In genomic region chr18:70234667-70235459, GRCh38 we compare ENCODE assay signal across 14 cellular contexts. TPM values are rescaled to one million over a fixed set of nuclear protein-coding genes. Genes with fewer than 3 reads are reported as not detected.
A peak's percentile ranks its signal among the peaks of the same experiment; 100 is the strongest.
DNase-seq lines count a peak whose midpoint lies in the region; ATAC-seq and TF ChIP-seq lines count a peak whose summit lies in the region.
"Had no signal": no experiment of that assay in that cellular context is flagged by ENCODE, and none has a peak within 500 bp of the region (broad histone marks: within the 10 kb centered on the region; RNA-seq: fewer than 3 reads in every experiment).

No MANE protein-coding gene starts in this region.

- peaks cover 0 to 3% of the 10 kb centered on the region in 2 donors for H3K9me3 ChIP-seq in left lung
- H3K9me3 ChIP-seq: colonic mucosa had no signal

- H3K36me3 ChIP-seq in GM23338 (ENCODE audit: insufficient read depth) (no peaks in the 10 kb centered on the region), left lung (no peaks in the 10 kb centered on the region)
- H3K36me3 ChIP-seq: colonic mucosa had no signal

- H3K4me2 ChIP-seq in GM23338: no peak overlapping the region

- no peaks in the 10 kb centered on the region for H3F3A ChIP-seq in GM23338 (replicated peaks; ENCODE audit: low read depth)

- H3K4me3 Mint-ChIP-seq in GM23338: no peak overlapping the region
- H3K4me3 Mint-ChIP-seq: activated naive CD4-positive, alpha-beta T cell treated with anti-CD3 and anti-CD28 coated beads for 36 hours had no signal

- H3K79me2 ChIP-seq in GM23338 (replicated peaks; ENCODE audit: insufficient read depth): no peaks in the 10 kb centered on the region

- H3K27ac Mint-ChIP-seq in GM23338: no peak overlapping the region
- H3K27ac Mint-ChIP-seq: activated naive CD4-positive, alpha-beta T cell treated with anti-CD3 and anti-CD28 coated beads for 36 hours had no signal

- peak; percentile 87 for DNase-seq in A172 (ENCODE audit: low spot score)
- no peak for DNase-seq in GM23338 (ENCODE audit: low spot score)
- peak; percentile 27 to 68 for DNase-seq in cardiac fibroblast (ENCODE audit: low read depth in 2 of 2)
- no peak for DNase-seq in left lung
- no peak for DNase-seq in inferior parietal cortex (ENCODE audit: extremely low spot score)
- DNase-seq in OCI-M2 (lab: John Stamatoyannopoulos, UW; ENCODE audit: unreplicated experiment): no peak
- DNase-seq in NCI-H345 treated with DMSO at 0.1 percent for 48 hours (lab: John Stamatoyannopoulos, UW; ENCODE audit: unreplicated experiment): no peak
- DNase-seq: activated CD4-positive, alpha-beta T cell treated with anti-CD3 and anti-CD28 coated beads, Interleukin-2, amount 50 U/mL, for 1 hour; activated naive CD4-positive, alpha-beta T cell treated with anti-CD3 and anti-CD28 coated beads for 36 hours; colonic mucosa; GDM1; NCI-H2107; SHP77 treated with DMSO at 0.1 percent for 48 hours had no signal

- H4K20me1 ChIP-seq in GM23338 (replicated peaks; ENCODE audit: insufficient read depth): no peaks in the 10 kb centered on the region

- H3K27ac ChIP-seq in GM23338 (ENCODE audit: low read depth) (no peak overlapping the region), left lung (no peak overlapping the region)
- H3K27ac ChIP-seq: colonic mucosa had no signal

- no peak for TF ChIP-seq CTCF in GM23338 (conservative IDR thresholded peaks at IDR 0.05; ENCODE audit: low read depth in 2 of 2)
- no peak for TF ChIP-seq CTCF in cardiac fibroblast (IDR thresholded peaks at IDR 0.05; ENCODE audit: low read depth, low read length)
- no peak for TF ChIP-seq CTCF in left lung (IDR thresholded peaks at IDR 0.05)

- intact Hi-C loops in left lung (cut with DNase I): no loop called here

- H3K27me3 ChIP-seq in GM23338 (ENCODE audit: insufficient read depth): no peaks in the 10 kb centered on the region
- peaks cover 0 to 4% of the 10 kb centered on the region in 2 donors for H3K27me3 ChIP-seq in left lung
- H3K27me3 ChIP-seq: colonic mucosa had no signal

- peak overlapping the region; percentile 93 for H2AFZ ChIP-seq in GM23338

- H3K4me1 ChIP-seq in GM23338 (ENCODE audit: insufficient read depth): no peaks in the 10 kb centered on the region
- no peaks in the 10 kb centered on the region for H3K4me1 ChIP-seq in left lung
- H3K4me1 ChIP-seq: colonic mucosa had no signal

- H3K9me2 ChIP-seq in GM23338 (ENCODE audit: insufficient read depth): peaks cover 5% of the 10 kb centered on the region; the same call in 1 of the 2 replicates

- H3K4me1 Mint-ChIP-seq in GM23338: peaks cover 10% of the 10 kb centered on the region; the same call in 2 of the 3 replicates

- TF ChIP-seq POLR2A in GM18505 (IDR thresholded peaks at IDR 0.05; ENCODE audit: borderline replicate concordance, extremely low read depth, insufficient read depth, insufficient read length): no peak

- no peaks in the 10 kb centered on the region; the same call in 2 of the 3 replicates for H3K9me3 Mint-ChIP-seq in GM23338
- H3K9me3 Mint-ChIP-seq: activated naive CD4-positive, alpha-beta T cell treated with anti-CD3 and anti-CD28 coated beads for 36 hours had no signal

- ATAC-seq in GM23338 (no peak), left lung (peak; percentile 64), GM18505 (IDR thresholded peaks at IDR 0.05; ENCODE audit: unreplicated experiment) (no peak)

- H3K36me3 Mint-ChIP-seq in GM23338 (ENCODE audit: low read depth): no peaks in the 10 kb centered on the region

- no peak overlapping the region for H3K4me3 ChIP-seq in GM23338
- H3K4me3 ChIP-seq in cardiac fibroblast (replicated peaks in 1 of 2; ENCODE audit: low read depth in 2 of 2, low read length in 2 of 2): no peak overlapping the region
- H3K4me3 ChIP-seq in left lung: no peak overlapping the region
- H3K4me3 ChIP-seq: colonic mucosa had no signal

- no peaks in the 10 kb centered on the region for H3K27me3 Mint-ChIP-seq in GM23338 (ENCODE audit: insufficient read depth, low read depth, poor library complexity)

TF ChIP-seq in GM23338, 12 proteins besides CTCF, POLR2A, EP300 and RAD21:
- TF ChIP-seq POLR2AphosphoS5 (IDR thresholded peaks at IDR 0.05; ENCODE audit: low read depth): no peak
- TF ChIP-seq, protein P1, sequence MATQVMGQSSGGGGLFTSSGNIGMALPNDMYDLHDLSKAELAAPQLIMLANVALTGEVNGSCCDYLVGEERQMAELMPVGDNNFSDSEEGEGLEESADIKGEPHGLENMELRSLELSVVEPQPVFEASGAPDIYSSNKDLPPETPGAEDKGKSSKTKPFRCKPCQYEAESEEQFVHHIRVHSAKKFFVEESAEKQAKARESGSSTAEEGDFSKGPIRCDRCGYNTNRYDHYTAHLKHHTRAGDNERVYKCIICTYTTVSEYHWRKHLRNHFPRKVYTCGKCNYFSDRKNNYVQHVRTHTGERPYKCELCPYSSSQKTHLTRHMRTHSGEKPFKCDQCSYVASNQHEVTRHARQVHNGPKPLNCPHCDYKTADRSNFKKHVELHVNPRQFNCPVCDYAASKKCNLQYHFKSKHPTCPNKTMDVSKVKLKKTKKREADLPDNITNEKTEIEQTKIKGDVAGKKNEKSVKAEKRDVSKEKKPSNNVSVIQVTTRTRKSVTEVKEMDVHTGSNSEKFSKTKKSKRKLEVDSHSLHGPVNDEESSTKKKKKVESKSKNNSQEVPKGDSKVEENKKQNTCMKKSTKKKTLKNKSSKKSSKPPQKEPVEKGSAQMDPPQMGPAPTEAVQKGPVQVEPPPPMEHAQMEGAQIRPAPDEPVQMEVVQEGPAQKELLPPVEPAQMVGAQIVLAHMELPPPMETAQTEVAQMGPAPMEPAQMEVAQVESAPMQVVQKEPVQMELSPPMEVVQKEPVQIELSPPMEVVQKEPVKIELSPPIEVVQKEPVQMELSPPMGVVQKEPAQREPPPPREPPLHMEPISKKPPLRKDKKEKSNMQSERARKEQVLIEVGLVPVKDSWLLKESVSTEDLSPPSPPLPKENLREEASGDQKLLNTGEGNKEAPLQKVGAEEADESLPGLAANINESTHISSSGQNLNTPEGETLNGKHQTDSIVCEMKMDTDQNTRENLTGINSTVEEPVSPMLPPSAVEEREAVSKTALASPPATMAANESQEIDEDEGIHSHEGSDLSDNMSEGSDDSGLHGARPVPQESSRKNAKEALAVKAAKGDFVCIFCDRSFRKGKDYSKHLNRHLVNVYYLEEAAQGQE (IDR thresholded peaks at IDR 0.05; ENCODE audit: unreplicated experiment): no peak
- TF ChIP-seq ZNF331 (CRISPR knock-in tag; IDR thresholded peaks at IDR 0.05; ENCODE audit: low read depth): no peak

RNA-seq across cellular contexts. Expression of gene RTTN, which starts 29.4 kb away (rescaled TPM):
- total RNA-seq in A172 (2014; rRNA removed; shearing (Covaris generic)): 14.1 and 15.6 TPM in 2 replicates
- 24.1 and 31.0 TPM in 2 replicates for total RNA-seq in GM23338 (2014; rRNA removed; shearing (Covaris generic))
- 7.2 and 7.3 TPM in 2 replicates for polyA plus RNA-seq in GM23338 (2016; fragmentation: Nextera tagmentation; extraction: Ambion mirVana)
- 10 to 100 TPM in 1 of 2 donors, 1 to 10 TPM in 1; 9.8 to 12.7 TPM for total RNA-seq in left lung

RNA-seq across cellular contexts. Expression of gene SOCS6, which starts 54.0 kb away (rescaled TPM):
- 22.7 and 27.4 TPM in 2 replicates for total RNA-seq in A172 (2014; rRNA removed; shearing (Covaris generic))
- 12.4 and 13.3 TPM in 2 replicates for total RNA-seq in GM23338 (2014; rRNA removed; shearing (Covaris generic))
- polyA plus RNA-seq in GM23338 (2016; fragmentation: Nextera tagmentation; extraction: Ambion mirVana): 4.4 and 4.6 TPM in 2 replicates
- 10 to 100 TPM; 18.0 to 22.2 TPM for total RNA-seq in left lung

Comparison
In these comparisons a context has a peak if more than half of its experiments do, and no peak if none do; other contexts are left out.
1. DNase-seq: peak in A172 (single experiment) and cardiac fibroblast (2 of 2); none in GM23338 (single experiment), left lung (0 of 2), inferior parietal cortex (single experiment), OCI-M2 (single experiment) and NCI-H345 treated with DMSO at 0.1 percent for 48 hours (single experiment).